In the genomic region with DNA sequence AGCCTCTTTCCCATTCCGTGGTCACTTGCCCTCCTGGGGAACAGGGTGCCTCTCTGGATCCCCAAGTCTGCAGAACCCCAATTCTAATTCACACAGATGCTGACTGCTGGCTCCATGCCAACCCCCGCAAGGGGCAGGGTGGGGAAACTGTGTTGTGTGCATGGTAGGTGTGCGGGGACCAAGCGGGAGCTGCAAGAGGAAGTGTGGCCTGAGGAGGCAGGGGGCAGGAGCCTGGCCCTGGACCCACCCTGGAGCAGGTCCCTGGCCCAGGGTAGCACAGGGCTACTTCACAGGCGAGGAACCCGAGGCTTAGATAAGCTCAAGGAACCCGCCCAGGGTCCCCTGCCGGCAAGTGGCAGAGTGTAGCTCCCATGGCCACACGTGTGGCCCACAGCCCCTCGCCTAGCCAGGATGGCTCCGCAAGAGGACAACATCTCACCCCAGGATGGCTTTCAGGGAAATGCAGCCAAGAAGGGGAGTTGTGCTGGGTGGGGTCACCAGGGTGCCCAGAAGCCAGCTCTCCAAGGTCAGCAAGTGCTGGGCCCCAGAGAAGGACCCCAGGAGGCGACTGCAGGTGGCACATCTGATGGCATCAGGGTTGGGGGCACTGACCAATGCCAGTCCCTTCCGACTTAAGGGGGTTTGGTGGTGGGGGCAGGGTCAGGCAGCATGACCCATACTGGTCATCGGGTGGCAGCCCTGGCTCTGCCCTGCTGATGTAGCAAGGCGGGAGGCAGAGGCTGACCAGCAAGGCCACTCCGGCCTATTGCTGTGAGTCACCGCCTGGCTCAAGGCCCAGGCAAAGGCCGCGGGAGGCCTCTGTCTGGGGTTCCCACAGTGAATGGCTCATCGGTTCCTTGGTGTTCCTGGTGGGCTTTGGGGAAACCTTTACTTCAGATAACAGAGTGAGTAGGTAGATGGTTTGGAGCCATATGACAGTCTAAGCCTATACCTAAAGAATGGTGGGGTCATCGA, we compare ENCODE assay signal across 9 cellular contexts. TPM values are rescaled to one million over a fixed set of nuclear protein-coding genes. Genes with fewer than 3 reads are reported as not detected.
A peak's percentile ranks its signal among the peaks of the same experiment; 100 is the strongest.
DNase-seq lines count a peak whose midpoint lies in the region; ATAC-seq and TF ChIP-seq lines count a peak whose summit lies in the region.
"Had no signal": no experiment of that assay in that cellular context is flagged by ENCODE, and none has a peak within 500 bp of the region (broad histone marks: within the 10 kb centered on the region; RNA-seq: fewer than 3 reads in every experiment).

No MANE protein-coding gene starts in this region.

- H3K4me3 Mint-ChIP-seq in Caco-2 (ENCODE audit: unreplicated experiment): no peak overlapping the region
- H3K4me3 Mint-ChIP-seq in stimulated activated naive B cell treated with anti-CD40 and anti-IgM and Interleukin-4, amounts not matched to agents 10 μg/mL and 1 μg/mL and 100 μg/mL, for 72 hours: no peak overlapping the region

- H3K27me3 Mint-ChIP-seq in Caco-2 (ENCODE audit: insufficient read depth, unreplicated experiment): peaks cover 4% of the 10 kb centered on the region
- H3K27me3 Mint-ChIP-seq in stimulated activated naive B cell treated with anti-CD40 and anti-IgM and Interleukin-4, amounts not matched to agents 10 μg/mL and 1 μg/mL and 100 μg/mL, for 72 hours: peaks cover 34 to 50% of the 10 kb centered on the region in 2 donors

- intact Hi-C loops in cardiac septum (cut with DNase I): no loop called here
- intact Hi-C loops in Caco-2 (cut with micrococcal nuclease; ENCODE audit: unreplicated experiment): no loop called here

- H3K27me3 ChIP-seq in Caco-2 (replicated peaks; ENCODE audit: control insufficient read depth, insufficient read depth, low read length): no peaks in the 10 kb centered on the region

- H3K4me1 ChIP-seq in Caco-2: no peaks in the 10 kb centered on the region

- no TSS peak for BruUV-seq in Caco-2 (replicated peaks; lab: Mats Ljungman, UMichigan)

- H3K9me3 Mint-ChIP-seq in Caco-2 (ENCODE audit: unreplicated experiment): no peaks in the 10 kb centered on the region
- no peaks in the 10 kb centered on the region for H3K9me3 Mint-ChIP-seq in stimulated activated naive B cell treated with anti-CD40 and anti-IgM and Interleukin-4, amounts not matched to agents 10 μg/mL and 1 μg/mL and 100 μg/mL, for 72 hours

- no peak overlapping the region for H3K4me3 ChIP-seq in Caco-2 (ENCODE audit: low read depth, low read length)

- H3K4me1 Mint-ChIP-seq in Caco-2 (ENCODE audit: low read depth, unreplicated experiment): peaks cover 6% of the 10 kb centered on the region
- peaks cover 6 to 8% of the 10 kb centered on the region in 2 donors for H3K4me1 Mint-ChIP-seq in stimulated activated naive B cell treated with anti-CD40 and anti-IgM and Interleukin-4, amounts not matched to agents 10 μg/mL and 1 μg/mL and 100 μg/mL, for 72 hours

- ATAC-seq in GM18870 (IDR thresholded peaks at IDR 0.05; ENCODE audit: unreplicated experiment): no peak
- ATAC-seq in stimulated activated naive B cell treated with anti-CD40 and anti-IgM and Interleukin-4, amounts not matched to agents 10 μg/mL and 1 μg/mL and 100 μg/mL, for 72 hours (replicated peaks): no peak

- no peaks in the 10 kb centered on the region for H3K36me3 ChIP-seq in Caco-2 (ENCODE audit: control insufficient read depth, insufficient read depth, low read length)

- DNase-seq in Daoy (ENCODE audit: low read depth): peak; percentile 93
- DNase-seq in amniotic epithelial cell (ENCODE audit: low read depth): peak; percentile 93
- DNase-seq in cardiac septum (ENCODE audit: low spot score): peak; percentile 90
- DNase-seq in pulmonary artery endothelial cell (ENCODE audit: low read depth, low spot score): peak; percentile 68
- no peak for DNase-seq in DMS114 treated with DMSO at 0.1 percent for 48 hours (lab: John Stamatoyannopoulos, UW; ENCODE audit: unreplicated experiment)
- DNase-seq in Caco-2: no peak
- no peak for DNase-seq in stimulated activated naive B cell treated with anti-CD40 and anti-IgM and Interleukin-4, amounts not matched to agents 10 μg/mL and 1 μg/mL and 100 μg/mL, for 72 hours
- DNase-seq: effector CD8-positive, alpha-beta T cell had no signal

- POLR2A ChIA-PET in Caco-2 (lab: Charles Lee): no interaction called here

- no peaks in the 10 kb centered on the region for H3K9me3 ChIP-seq in Caco-2

- no peak overlapping the region for H3K27ac Mint-ChIP-seq in Caco-2 (ENCODE audit: unreplicated experiment)
- no peak overlapping the region for H3K27ac Mint-ChIP-seq in stimulated activated naive B cell treated with anti-CD40 and anti-IgM and Interleukin-4, amounts not matched to agents 10 μg/mL and 1 μg/mL and 100 μg/mL, for 72 hours

- no peak for TF ChIP-seq CTCF in Caco-2 (IDR thresholded peaks at IDR 0.05; ENCODE audit: insufficient read depth in 1 of 2, low read depth in 1 of 2, low read length in 1 of 2, severe bottlenecking in 1 of 2, unreplicated experiment in 1 of 2)

- no peaks in the 10 kb centered on the region for H3K36me3 Mint-ChIP-seq in Caco-2 (ENCODE audit: insufficient read depth, unreplicated experiment)
- no peaks in the 10 kb centered on the region for H3K36me3 Mint-ChIP-seq in stimulated activated naive B cell treated with anti-CD40 and anti-IgM and Interleukin-4, amounts not matched to agents 10 μg/mL and 1 μg/mL and 100 μg/mL, for 72 hours

- CTCF ChIA-PET in Caco-2 (lab: Charles Lee): interaction anchor here (1.0 kb wide), 1 partner anchor 25 kb away, joined by 5 read pairs; no protein-coding TSS in a partner anchor

RNA-seq across cellular contexts. Expression of a gene that starts 37.3 kb away (rescaled TPM):
- 95.5 and 101 TPM in 2 replicates for total RNA-seq in Daoy (2014; rRNA removed; shearing (Covaris generic))
- total RNA-seq in cardiac septum (29.9 TPM), pulmonary artery endothelial cell (68.2 and 71.6 TPM in 2 replicates), Caco-2 (2022) (5.9 and 7.2 TPM in 2 replicates)

Comparison
In these comparisons a context has a peak if more than half of its experiments do, and no peak if none do; other contexts are left out.
1. DNase-seq: peak in Daoy (single experiment), amniotic epithelial cell (single experiment), cardiac septum (single experiment) and pulmonary artery endothelial cell (single experiment); none in DMS114 treated with DMSO at 0.1 percent for 48 hours (single experiment), Caco-2 (0 of 2) and stimulated activated naive B cell treated with anti-CD40 and anti-IgM and Interleukin-4, amounts not matched to agents 10 μg/mL and 1 μg/mL and 100 μg/mL, for 72 hours (single experiment).